26 cellular contexts compared by ENCODE assay signal in the genomic region with DNA sequence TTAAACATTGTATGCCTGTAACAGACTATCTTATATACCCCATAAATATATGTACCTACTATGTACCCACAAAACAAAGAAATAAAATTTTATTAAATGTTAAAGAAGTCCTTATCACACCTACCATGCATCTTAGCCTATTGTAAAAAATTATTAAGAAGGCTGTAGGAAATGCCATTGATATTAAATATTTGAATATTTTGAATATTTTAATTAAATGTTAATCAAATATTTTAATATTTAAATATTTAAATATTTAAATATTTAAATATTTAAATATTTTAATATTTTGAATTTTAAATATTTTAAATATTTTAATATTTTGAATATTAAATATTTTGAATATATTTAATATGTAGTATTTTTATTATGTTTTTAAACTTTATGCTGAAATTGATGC.
"Had no signal": no experiment of that assay in that cellular context is flagged by ENCODE, and none has a peak within 500 bp of the region (broad histone marks: within the 10 kb centered on the region; RNA-seq: fewer than 3 reads in every experiment).

No MANE protein-coding gene starts in this region.

- FAIRE-seq: keratinocyte had no signal

- H3K4me1 ChIP-seq: left lung, neural progenitor cell, right atrium auricular region, right lobe of liver, stomach, testis, thyroid gland, transverse colon, upper lobe of left lung, vagina had no signal

- DNase-seq: left colon; left lung; mesendoderm; naive B cell; natural killer cell; nephron progenitor cell; occipital lobe; right lobe of liver; stimulated activated CD4-positive, alpha-beta T cell treated with anti-CD3 and anti-CD28 coated beads, Interleukin-12 subunit alpha, Interleukin-12 subunit beta, amount 100 ng/mL, for 4 hours; stimulated activated CD4-positive, alpha-beta T cell treated with anti-CD3 and anti-CD28 coated beads, Interleukin-15, amount 100 ng/mL, for 24 hours; stimulated activated CD4-positive, alpha-beta T cell treated with anti-CD3 and anti-CD28 coated beads, Interleukin-2, amount 100 ng/mL, for 24 hours; stimulated activated CD4-positive, alpha-beta T cell treated with anti-CD3 and anti-CD28 coated beads, Interleukin-4, amount 100 ng/mL, for 1 hour; stimulated activated naive B cell treated with anti-CD40 and anti-IgM and Interleukin-4, amounts not matched to agents 10 μg/mL and 1 μg/mL and 100 μg/mL, for 72 hours; stimulated activated naive CD8-positive, alpha-beta T cell treated with anti-CD3 and anti-CD28 coated beads, Interleukin-15, Interleukin-2, amounts not matched to agents 100 U/mL and 50 U/mL, for 24 hours; stomach; testis; thyroid gland; transverse colon; upper lobe of left lung had no signal

- H3K27ac ChIP-seq: hepatocyte, left lung, neural progenitor cell, neutrophil, right atrium auricular region, right lobe of liver, stomach, testis, thyroid gland, transverse colon, upper lobe of left lung, vagina had no signal

- H3K27me3 ChIP-seq: hepatocyte, left lung, neural progenitor cell, neutrophil, right atrium auricular region, right lobe of liver, stomach, testis, thyroid gland, transverse colon, upper lobe of left lung, vagina had no signal

- H3K36me3 ChIP-seq: left lung, neural progenitor cell, neutrophil, right atrium auricular region, right lobe of liver, stomach, thyroid gland, transverse colon, upper lobe of left lung, vagina had no signal

- H3K9me3 ChIP-seq: left lung, neutrophil, right atrium auricular region, right lobe of liver, stomach, testis, thyroid gland, transverse colon, upper lobe of left lung, vagina had no signal

- ATAC-seq: left colon; left lung; natural killer cell; right lobe of liver; stimulated activated naive B cell treated with anti-CD40 and anti-IgM and Interleukin-4, amounts not matched to agents 10 μg/mL and 1 μg/mL and 100 μg/mL, for 72 hours; stimulated activated naive CD8-positive, alpha-beta T cell treated with anti-CD3 and anti-CD28 coated beads, Interleukin-15, Interleukin-2, amounts not matched to agents 100 U/mL and 50 U/mL, for 24 hours had no signal

- H3K4me3 ChIP-seq: hepatocyte, left lung, lung, neural progenitor cell, right atrium auricular region, right lobe of liver, stomach, testis, thyroid gland, transverse colon, upper lobe of left lung, vagina had no signal
